1 cellular context compared by ENCODE assay signal in the genomic region with DNA sequence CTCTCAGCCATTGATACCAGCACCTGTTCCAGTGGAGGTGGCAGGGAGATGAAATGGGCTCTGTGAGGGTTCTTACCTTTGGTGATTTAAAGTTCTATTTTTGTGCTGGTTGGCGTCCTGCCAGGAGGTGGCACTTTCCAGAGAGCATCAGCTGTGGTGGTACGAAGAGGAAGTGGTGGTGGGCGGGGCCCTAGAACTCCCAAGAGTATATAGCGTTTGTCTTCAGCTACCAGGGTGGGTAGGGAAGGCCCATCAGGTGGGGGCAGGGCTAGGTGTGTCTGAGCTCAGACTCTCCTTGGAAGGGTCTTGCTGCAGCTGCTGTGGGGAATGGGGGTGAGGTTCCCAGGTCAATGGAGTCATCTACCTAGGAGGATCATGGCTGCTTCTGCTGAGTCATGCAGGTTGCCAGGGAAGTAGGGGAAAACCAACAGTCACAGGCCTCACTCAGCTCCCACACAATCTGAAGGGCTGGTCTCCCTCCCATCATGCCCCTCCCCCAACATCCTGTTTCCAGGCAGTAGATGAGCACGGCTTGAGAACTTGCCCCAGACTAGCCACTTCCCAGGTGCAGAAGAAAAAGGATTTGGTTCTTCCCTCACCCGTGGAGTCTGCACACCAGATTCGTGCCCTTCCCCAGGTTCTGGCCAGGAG.
TF ChIP-seq lines count a peak whose summit lies in the region.

No MANE protein-coding gene starts in this region.

TF ChIP-seq in SK-N-SH treated with all-trans-retinoic acid at 6 μM for 48 hours, 23 proteins besides CTCF, POLR2A, EP300 and RAD21 (continued from another document):
- TF ChIP-seq, protein P1, sequence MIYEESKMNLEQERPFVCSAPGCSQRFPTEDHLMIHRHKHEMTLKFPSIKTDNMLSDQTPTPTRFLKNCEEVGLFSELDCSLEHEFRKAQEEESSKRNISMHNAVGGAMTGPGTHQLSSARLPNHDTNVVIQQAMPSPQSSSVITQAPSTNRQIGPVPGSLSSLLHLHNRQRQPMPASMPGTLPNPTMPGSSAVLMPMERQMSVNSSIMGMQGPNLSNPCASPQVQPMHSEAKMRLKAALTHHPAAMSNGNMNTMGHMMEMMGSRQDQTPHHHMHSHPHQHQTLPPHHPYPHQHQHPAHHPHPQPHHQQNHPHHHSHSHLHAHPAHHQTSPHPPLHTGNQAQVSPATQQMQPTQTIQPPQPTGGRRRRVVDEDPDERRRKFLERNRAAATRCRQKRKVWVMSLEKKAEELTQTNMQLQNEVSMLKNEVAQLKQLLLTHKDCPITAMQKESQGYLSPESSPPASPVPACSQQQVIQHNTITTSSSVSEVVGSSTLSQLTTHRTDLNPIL (CRISPR knock-in tag; IDR thresholded peaks at IDR 0.05; ENCODE audit: low read depth) = no peak
